18 cellular contexts compared by ENCODE assay signal in the genomic region with DNA sequence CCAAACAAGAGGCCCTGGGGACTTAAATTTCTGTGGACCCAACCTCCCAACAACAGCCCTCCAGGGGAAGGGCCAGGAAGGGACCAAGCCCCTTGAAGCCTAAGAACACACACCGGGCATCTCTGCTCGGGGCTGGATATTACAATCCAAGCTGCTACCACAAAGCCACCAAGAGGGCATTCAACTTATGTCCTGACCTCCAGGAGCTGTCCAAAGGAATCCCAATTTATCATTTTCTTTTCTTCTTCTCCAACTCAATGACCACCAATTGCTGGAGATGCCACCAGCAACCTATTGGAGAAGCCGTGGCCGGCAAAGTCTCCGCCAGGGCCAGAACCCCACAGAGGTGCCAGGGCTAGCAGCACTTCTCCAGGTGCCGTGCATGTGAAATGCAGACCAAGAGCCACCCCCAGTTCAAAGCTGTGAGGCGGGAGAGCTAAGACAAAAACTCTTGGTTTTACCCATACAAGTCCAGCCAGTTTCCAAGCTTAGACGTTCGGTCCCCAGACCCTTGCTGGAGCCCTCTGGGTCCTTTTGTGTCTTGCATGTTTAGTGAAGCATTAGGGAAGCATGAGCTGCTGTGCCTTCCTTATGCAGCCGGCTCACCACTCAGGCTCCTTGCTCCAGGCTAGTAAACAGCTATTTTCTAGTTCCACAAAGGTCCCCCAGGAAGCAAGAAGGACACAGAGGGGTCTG. TPM values are rescaled to one million over a fixed set of nuclear protein-coding genes. Genes with fewer than 3 reads are reported as not detected.
DNase-seq lines count a peak whose midpoint lies in the region; ATAC-seq and TF ChIP-seq lines count a peak whose summit lies in the region.
"Had no signal": no experiment of that assay in that cellular context is flagged by ENCODE, and none has a peak within 500 bp of the region (broad histone marks: within the 10 kb centered on the region; RNA-seq: fewer than 3 reads in every experiment).

No MANE protein-coding gene starts in this region.

- H3K4me3 Mint-ChIP-seq in CD4-positive, alpha-beta memory T cell: peak overlapping the region in 6 of 8 donors; percentile 6 to 31 (median 21)
- H3K4me3 Mint-ChIP-seq in T-helper 17 cell (no peak overlapping the region), progenitor cell of endocrine pancreas (ENCODE audit: low read depth) (peak overlapping the region; percentile 54)
- H3K4me3 Mint-ChIP-seq: activated naive CD4-positive, alpha-beta T cell treated with anti-CD3 and anti-CD28 coated beads, Interleukin-2, amount 10 ng/mL, durations not matched to agents 7 days and 5 days; T-helper 2 cell treated with Interferon-gamma antibody and Interleukin-4, amounts not matched to agents 5 μg/mL and 100 μg/mL, for 36 hours had no signal

- H3K4me1 Mint-ChIP-seq in CD4-positive, alpha-beta memory T cell: peaks cover 26 to 51% (median 35%) of the 10 kb centered on the region in 4 donors
- H3K4me1 Mint-ChIP-seq in T-helper 17 cell (peaks cover 30% of the 10 kb centered on the region), progenitor cell of endocrine pancreas (ENCODE audit: low read depth) (peaks cover 23% of the 10 kb centered on the region)

- H3K4me3 ChIP-seq in CD4-positive, alpha-beta memory T cell (ENCODE audit: low read length in 2 of 2): no peak overlapping the region
- 0 out of 2 replicates have a peak overlapping the region, but pooled peaks have one; percentile 9 for H3K4me3 ChIP-seq in iPS-18c (ENCODE audit: insufficient read depth, low read depth, low read length)
- H3K4me3 ChIP-seq: left ventricle myocardium inferior, right atrium auricular region had no signal

- TF ChIP-seq CTCF in progenitor cell of endocrine pancreas (IDR thresholded peaks at IDR 0.05; ENCODE audit: unreplicated experiment): no peak

- ATAC-seq in T-helper 17 cell: no peak
- no peak for ATAC-seq in GM18873 (IDR thresholded peaks at IDR 0.05; ENCODE audit: low FRiP score, unreplicated experiment)
- ATAC-seq in HG03039 (IDR thresholded peaks at IDR 0.05; ENCODE audit: unreplicated experiment): no peak
- ATAC-seq: HCT116 had no signal

- no peak for DNase-seq in CD4-positive, alpha-beta memory T cell
- DNase-seq in T-helper 17 cell (no peak), progenitor cell of endocrine pancreas (ENCODE audit: low spot score, unreplicated experiment) (no peak), SW 1271 (lab: John Stamatoyannopoulos, UW) (no peak)
- DNase-seq in stimulated activated CD4-positive, alpha-beta T cell treated with anti-CD3 and anti-CD28 coated beads, Interleukin-2, amount 100 ng/mL, for 48 hours: no peak
- DNase-seq: activated CD8-positive, alpha-beta memory T cell treated with anti-CD3 and anti-CD28 coated beads, Interleukin-2, amount 50 U/mL, for 4 hours; activated naive CD4-positive, alpha-beta T cell treated with anti-CD3 and anti-CD28 coated beads, Interleukin-2, amount 10 ng/mL, durations not matched to agents 7 days and 5 days; brain microvascular endothelial cell; effector CD4-positive, alpha-beta T cell; left ventricle myocardium inferior; NCI-H510A; SIG-M5 had no signal

- no peaks in the 10 kb centered on the region for H3K27me3 ChIP-seq in CD4-positive, alpha-beta memory T cell (ENCODE audit: insufficient read depth, low read length)
- H3K27me3 ChIP-seq: brain microvascular endothelial cell, right atrium auricular region had no signal

- H3K27ac ChIP-seq in CD4-positive, alpha-beta memory T cell (ENCODE audit: low read depth, low read length): no peak overlapping the region
- H3K27ac ChIP-seq: brain microvascular endothelial cell, left ventricle myocardium inferior, right atrium auricular region had no signal

- H3K9me3 ChIP-seq in CD4-positive, alpha-beta memory T cell (ENCODE audit: control insufficient read depth in 1 of 2, low read length in 2 of 2): no peaks in the 10 kb centered on the region
- H3K9me3 ChIP-seq in T-helper 17 cell (ENCODE audit: control insufficient read depth, low read length, poor library complexity, severe bottlenecking): no peaks in the 10 kb centered on the region
- peaks cover 5% of the 10 kb centered on the region for H3K9me3 ChIP-seq in iPS-18c (ENCODE audit: control insufficient read depth, insufficient read depth, low read length)
- H3K9me3 ChIP-seq: left ventricle myocardium inferior, right atrium auricular region had no signal

- H3K36me3 ChIP-seq in CD4-positive, alpha-beta memory T cell (ENCODE audit: insufficient read depth, low read length): peaks cover 6% of the 10 kb centered on the region

- peaks cover 0 to 1% (median 0%) of the 10 kb centered on the region in 8 donors for H3K9me3 Mint-ChIP-seq in CD4-positive, alpha-beta memory T cell
- no peaks in the 10 kb centered on the region for H3K9me3 Mint-ChIP-seq in progenitor cell of endocrine pancreas (ENCODE audit: low read depth)
- H3K9me3 Mint-ChIP-seq: activated naive CD4-positive, alpha-beta T cell treated with anti-CD3 and anti-CD28 coated beads, Interleukin-2, amount 10 ng/mL, durations not matched to agents 7 days and 5 days; T-helper 2 cell treated with Interferon-gamma antibody and Interleukin-4, amounts not matched to agents 5 μg/mL and 100 μg/mL, for 36 hours had no signal

- intact Hi-C loops in CD4-positive, alpha-beta memory T cell (cut with micrococcal nuclease): no loop called here

- no peaks in the 10 kb centered on the region for H3K27me3 Mint-ChIP-seq in CD4-positive, alpha-beta memory T cell
- H3K27me3 Mint-ChIP-seq in T-helper 17 cell: no peaks in the 10 kb centered on the region
- H3K27me3 Mint-ChIP-seq in progenitor cell of endocrine pancreas: peaks cover 7% of the 10 kb centered on the region

- H3K4me1 ChIP-seq in CD4-positive, alpha-beta memory T cell (ENCODE audit: insufficient read depth, low read length): peaks cover 29% of the 10 kb centered on the region

- CTCF ChIA-PET in CD4-positive, alpha-beta memory T cell (lab: Charles Lee; ENCODE audit: partially characterized antibody): interaction anchor here (0.6 kb wide), 1 partner anchor 1116 kb away, joined by 4 read pairs; no protein-coding TSS in a partner anchor

- H3K36me3 Mint-ChIP-seq in CD4-positive, alpha-beta memory T cell: peaks cover 9 to 18% of the 10 kb centered on the region in 2 donors
- H3K36me3 Mint-ChIP-seq in T-helper 17 cell (ENCODE audit: low read depth): no peaks in the 10 kb centered on the region
- H3K36me3 Mint-ChIP-seq in progenitor cell of endocrine pancreas (ENCODE audit: insufficient read depth): peaks cover 2% of the 10 kb centered on the region

- POLR2A ChIA-PET in CD4-positive, alpha-beta memory T cell (lab: Charles Lee; ENCODE audit: partially characterized antibody): no interaction called here

- peak overlapping the region in 2 of 7 donors; percentile 50 to 60 for H3K27ac Mint-ChIP-seq in CD4-positive, alpha-beta memory T cell
- H3K27ac Mint-ChIP-seq in T-helper 17 cell: peak overlapping the region; percentile 14
- no peak overlapping the region for H3K27ac Mint-ChIP-seq in progenitor cell of endocrine pancreas
- H3K27ac Mint-ChIP-seq: activated naive CD4-positive, alpha-beta T cell treated with anti-CD3 and anti-CD28 coated beads, Interleukin-2, amount 10 ng/mL, durations not matched to agents 7 days and 5 days; T-helper 2 cell treated with Interferon-gamma antibody and Interleukin-4, amounts not matched to agents 5 μg/mL and 100 μg/mL, for 36 hours had no signal

RNA-seq across cellular contexts. Expression of a gene that starts 3.4 kb away (rescaled TPM):
- total RNA-seq in CD4-positive, alpha-beta memory T cell: 10 to 100 TPM; 40.8 to 44.2 TPM
- polyA plus RNA-seq in CD4-positive, alpha-beta memory T cell: 10 to 100 TPM; 22.5 to 46.3 TPM
- total RNA-seq in T-helper 17 cell (10 to 100 TPM; 41.6 to 48.0 TPM), progenitor cell of endocrine pancreas (63.5 and 75.0 TPM in 2 replicates)

RNA-seq across cellular contexts. Expression of a gene that starts 42.8 kb away (rescaled TPM):
- total RNA-seq in CD4-positive, alpha-beta memory T cell: 10 to 100 TPM; 73.6 to 78.5 TPM
- polyA plus RNA-seq in CD4-positive, alpha-beta memory T cell: 100 to 1,000 TPM in 1 of 2 donors, 10 to 100 TPM in 1; 81.9 to 123 TPM
- total RNA-seq in T-helper 17 cell: 100 to 1,000 TPM; 172 to 189 TPM
- total RNA-seq in progenitor cell of endocrine pancreas: 27.1 and 29.8 TPM in 2 replicates
